ENCODE assay signal across 7 cellular contexts in genomic region chr17:39979865-39980401, GRCh38. TPM values are rescaled to one million over a fixed set of nuclear protein-coding genes. Genes with fewer than 3 reads are reported as not detected.
A peak's percentile ranks its signal among the peaks of the same experiment; 100 is the strongest.
DNase-seq lines count a peak whose midpoint lies in the region; ATAC-seq and TF ChIP-seq lines count a peak whose summit lies in the region.

No MANE protein-coding gene starts in this region.

- TF ChIP-seq POLR2A in esophagus muscularis mucosa (IDR thresholded peaks at IDR 0.05; ENCODE audit: low read depth), result no peak

- peaks cover 0 to 17% (median 0%) of the 10 kb centered on the region in 4 donors for H3K27me3 ChIP-seq in esophagus muscularis mucosa
- H3K27me3 ChIP-seq in neural cell (ENCODE audit: insufficient read depth, low read depth, low read length), result no peaks in the 10 kb centered on the region

- no peak for TF ChIP-seq RAD21 in neural cell (conservative IDR thresholded peaks at IDR 0.05)

- H3K9ac ChIP-seq in neural cell (ENCODE audit: low read length), result peak overlapping the region; percentile 71

- H3K4me3 ChIP-seq in LNCaP clone FGC (ENCODE audit: low read depth, low read length) (peak overlapping the region; percentile 92), esophagus muscularis mucosa (peak overlapping the region; percentile 75 to 100 (median 96)), neural cell (ENCODE audit: low read length) (peak overlapping the region; percentile 89)

- peak overlapping the region; percentile 51 for H2AFZ ChIP-seq in neural cell (ENCODE audit: low read depth, low read length)

- H3K36me3 ChIP-seq in esophagus muscularis mucosa (peaks cover 8 to 11% (median 9%) of the 10 kb centered on the region in 4 donors), neural cell (ENCODE audit: insufficient read depth, low read length) (no peaks in the 10 kb centered on the region)

- no peak for TF ChIP-seq CTCF in LNCaP clone FGC (IDR thresholded peaks at IDR 0.05; ENCODE audit: control insufficient read depth, extremely low read depth, insufficient read depth)
- TF ChIP-seq CTCF in esophagus muscularis mucosa (IDR thresholded peaks at IDR 0.05), result no peak
- no peak for TF ChIP-seq CTCF in neural cell (IDR thresholded peaks at IDR 0.05; ENCODE audit: poor library complexity, severe bottlenecking)

- no peaks in the 10 kb centered on the region for H3F3A ChIP-seq in neural cell (ENCODE audit: insufficient read depth, low read length, poor library complexity, severe bottlenecking)

- DNase-seq in GM03348 (ENCODE audit: low spot score) (peak; percentile 30), LNCaP clone FGC (ENCODE audit: low read depth) (no peak), T-helper 9 cell (peak; percentile 12), esophagus muscularis mucosa (ENCODE audit: extremely low spot score) (no peak)

- H3K9me3 ChIP-seq in esophagus muscularis mucosa (no peaks in the 10 kb centered on the region), neural cell (ENCODE audit: low read length) (no peaks in the 10 kb centered on the region)

- intact Hi-C loops in esophagus muscularis mucosa (cut with DNase I), result loop anchor here (2.0 kb wide), 2 partner anchors 21 to 53 kb away; partner anchors contain the start of genes LRRC3C and ORMDL3

- no peak for TF ChIP-seq EP300 in esophagus muscularis mucosa (IDR thresholded peaks at IDR 0.05)
- TF ChIP-seq EP300 in neural cell (conservative IDR thresholded peaks at IDR 0.05; ENCODE audit: poor library complexity, severe bottlenecking), result no peak

- peaks cover 20% of the 10 kb centered on the region for H3K79me2 ChIP-seq in neural cell (replicated peaks; ENCODE audit: insufficient read depth, low read length)

- under 1% methylated on average over 12 of the region's 12 CpGs for WGBS in esophagus muscularis mucosa

- peak; percentile 8 for ATAC-seq in GM21447 (IDR thresholded peaks at IDR 0.05; ENCODE audit: unreplicated experiment)
- no peak for ATAC-seq in HG03108 (IDR thresholded peaks at IDR 0.05; ENCODE audit: unreplicated experiment)

- H3K27ac ChIP-seq in esophagus muscularis mucosa (replicated peaks in 1 of 4) (peak overlapping the region; percentile 96 to 99 (median 96)), neural cell (ENCODE audit: low read length) (peak overlapping the region; percentile 79)

- no peaks in the 10 kb centered on the region for H4K20me1 ChIP-seq in neural cell (ENCODE audit: insufficient read depth)

- peaks cover 24 to 38% (median 32%) of the 10 kb centered on the region in 4 donors for H3K4me1 ChIP-seq in esophagus muscularis mucosa

- H3K9me2 ChIP-seq in neural cell (ENCODE audit: insufficient read depth, low read length), result no peaks in the 10 kb centered on the region

- peak overlapping the region; percentile 46 for H3K4me2 ChIP-seq in neural cell (ENCODE audit: low read length)

TF ChIP-seq in neural cell, 6 proteins besides CTCF, POLR2A, EP300 and RAD21:
- TF ChIP-seq TAF1 (IDR thresholded peaks at IDR 0.05; ENCODE audit: low read depth), result no peak
- peak; percentile 20 for TF ChIP-seq REST (IDR thresholded peaks at IDR 0.05; ENCODE audit: borderline replicate concordance)

RNA-seq across cellular contexts. Expression of gene PSMD3, which starts 0.7 kb away (rescaled TPM):
- 100 to 1,000 TPM in 1 of 4 donors, 10 to 100 TPM in 3; 58.1 to 117 (median 84.0) TPM for total RNA-seq in esophagus muscularis mucosa
- 117 and 139 TPM in 2 replicates for polyA plus RNA-seq in neural cell
- 77.2 and 88.6 TPM in 2 replicates for polyA minus RNA-seq in neural cell

RNA-seq across cellular contexts. Expression of gene GSDMA, which starts 17.1 kb away (rescaled TPM):
- under 1 TPM in 3 of 4 donors, not detected in 1; 0.11 to 0.99 (median 0.45) TPM for total RNA-seq in esophagus muscularis mucosa
- polyA plus RNA-seq in neural cell, result not detected in 2 replicates
- polyA minus RNA-seq in neural cell, result not detected in 2 replicates

RNA-seq across cellular contexts. Expression of gene CSF3, which starts 35.3 kb away (rescaled TPM):
- total RNA-seq in esophagus muscularis mucosa, result 10 to 100 TPM in 1 of 4 donors, under 1 TPM in 3; 0.32 to 19.4 (median 0.58) TPM
- 0.32 TPM in 1 of 2 replicates, not detected in the other for polyA plus RNA-seq in neural cell
- not detected in 2 replicates for polyA minus RNA-seq in neural cell

RNA-seq across cellular contexts. Expression of gene LRRC3C, which starts 52.4 kb away (rescaled TPM):
- total RNA-seq in esophagus muscularis mucosa, result not detected
- polyA plus RNA-seq in neural cell, result not detected in 2 replicates
- not detected in 2 replicates for polyA minus RNA-seq in neural cell

RNA-seq across cellular contexts. Expression of gene ORMDL3, which starts 52.5 kb away (rescaled TPM):
- total RNA-seq in esophagus muscularis mucosa, result 10 to 100 TPM; 33.2 to 68.6 (median 45.9) TPM
- 90.1 and 97.1 TPM in 2 replicates for polyA plus RNA-seq in neural cell
- 47.7 and 55.5 TPM in 2 replicates for polyA minus RNA-seq in neural cell

Comparison
In these comparisons a context has a peak if more than half of its experiments do, and no peak if none do; other contexts are left out.
1. DNase-seq: peak in GM03348 (single experiment) and T-helper 9 cell (single experiment); none in LNCaP clone FGC (single experiment) and esophagus muscularis mucosa (single experiment).
2. Peak in every context shown above with its lines, with median percentiles within 50 percentile points of each other: H3K4me3 ChIP-seq.